In the genomic region with DNA sequence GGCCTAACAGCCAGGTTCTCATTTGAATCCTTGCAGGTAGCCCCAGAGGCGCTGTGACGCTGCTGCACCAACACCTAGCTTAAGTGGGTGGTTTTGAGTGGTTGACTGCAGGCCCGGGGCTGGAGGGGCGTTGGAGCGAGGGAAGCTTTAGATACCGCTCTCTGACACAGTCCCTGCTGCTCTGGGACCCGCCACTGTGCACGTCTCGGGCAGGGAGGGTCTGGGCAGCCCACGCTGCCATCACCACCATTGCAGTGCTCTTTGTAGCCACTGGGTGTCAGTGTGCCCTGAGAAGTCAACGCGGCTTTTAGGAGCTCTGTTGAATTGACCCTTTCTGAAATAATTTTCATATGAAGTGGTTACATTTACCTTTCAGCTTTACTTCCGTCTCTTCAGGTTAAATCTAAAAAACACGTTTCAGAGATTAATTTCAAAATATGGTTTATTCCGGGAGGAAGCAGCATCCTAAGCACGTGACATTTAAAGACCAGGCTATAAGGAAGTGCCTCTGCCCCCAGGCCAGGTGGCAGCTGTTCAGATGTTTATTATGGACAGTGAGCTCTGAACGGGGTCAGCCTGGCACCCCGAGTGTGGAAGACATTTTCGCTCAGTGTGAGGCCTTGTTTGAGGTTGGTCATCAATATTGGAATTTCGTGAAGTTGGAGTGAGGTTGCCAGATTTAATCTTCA, we compare ENCODE assay signal across 8 cellular contexts. TPM values are rescaled to one million over a fixed set of nuclear protein-coding genes. Genes with fewer than 3 reads are reported as not detected.
DNase-seq lines count a peak whose midpoint lies in the region; ATAC-seq lines count a peak whose summit lies in the region.

No MANE protein-coding gene starts in this region.

- H3K9me3 ChIP-seq in SK-N-MC (ENCODE audit: low read depth, low read length): no peaks in the 10 kb centered on the region

- peak overlapping the region; percentile 39 to 84 for H3K27ac Mint-ChIP-seq in activated naive CD4-positive, alpha-beta T cell treated with anti-CD3 and anti-CD28 coated beads, Interleukin-2, amount 50 U/mL, for 72 hours

- H3K9ac ChIP-seq in SK-N-MC (ENCODE audit: insufficient read length): no peak overlapping the region

- no peak overlapping the region for H3K4me3 ChIP-seq in Jurkat, Clone E6-1 (ENCODE audit: low read length)
- no peak overlapping the region for H3K4me3 ChIP-seq in SK-N-MC

- intact Hi-C loops in head of caudate nucleus (cut with DNase I): loop anchor here (5.0 to 10.0 kb wide), 2 partner anchors 82 to 634 kb away; no protein-coding TSS in a partner anchor

- H3K36me3 Mint-ChIP-seq in activated naive CD4-positive, alpha-beta T cell treated with anti-CD3 and anti-CD28 coated beads, Interleukin-2, amount 50 U/mL, for 72 hours: peaks cover 21 to 26% of the 10 kb centered on the region in 2 donors

- ATAC-seq in activated naive CD4-positive, alpha-beta T cell treated with anti-CD3 and anti-CD28 coated beads, Interleukin-2, amount 50 U/mL, for 72 hours: peak; percentile 59 to 74
- ATAC-seq in GM19035 (IDR thresholded peaks at IDR 0.05; ENCODE audit: unreplicated experiment): no peak
- ATAC-seq in HG03196 (IDR thresholded peaks at IDR 0.05; ENCODE audit: unreplicated experiment): no peak

- no peak overlapping the region for H3K27ac ChIP-seq in SK-N-MC

- H3K9me3 Mint-ChIP-seq in activated naive CD4-positive, alpha-beta T cell treated with anti-CD3 and anti-CD28 coated beads, Interleukin-2, amount 50 U/mL, for 72 hours: no peaks in the 10 kb centered on the region

- H3K36me3 ChIP-seq in SK-N-MC (ENCODE audit: insufficient read depth, low read length): peaks cover 48% of the 10 kb centered on the region

- peak; percentile 31 for DNase-seq in DMS153 (lab: John Stamatoyannopoulos, UW)
- DNase-seq in Jurkat, Clone E6-1 (ENCODE audit: low read depth, low spot score): peak; percentile 47
- peak; percentile 8 for DNase-seq in SK-N-MC (ENCODE audit: low read depth, low spot score)
- peak in 1 of 2 donors; percentile 64 for DNase-seq in activated naive CD4-positive, alpha-beta T cell treated with anti-CD3 and anti-CD28 coated beads, Interleukin-2, amount 50 U/mL, for 72 hours (ENCODE audit: low spot score in 2 of 2)
- DNase-seq in head of caudate nucleus: peak in 41 of 42 donors; percentile 28 to 81 (median 58)
- DNase-seq in pulmonary artery endothelial cell (ENCODE audit: low read depth, low spot score): peak; percentile 29

RNA-seq across cellular contexts. Expression of gene PARVB, which starts 30.9 kb away (rescaled TPM):
- polyA plus RNA-seq in Jurkat, Clone E6-1 (2012; ENCODE audit: insufficient read depth, insufficient read length): not detected
- total RNA-seq in activated naive CD4-positive, alpha-beta T cell treated with anti-CD3 and anti-CD28 coated beads, Interleukin-2, amount 50 U/mL, for 72 hours: 10 to 100 TPM; 21.6 to 73.7 TPM
- 128 and 140 TPM in 2 replicates for total RNA-seq in pulmonary artery endothelial cell

RNA-seq across cellular contexts. Expression of gene SAMM50, which starts 38.0 kb away (rescaled TPM):
- polyA plus RNA-seq in Jurkat, Clone E6-1 (2012; ENCODE audit: insufficient read depth, insufficient read length): 98.6 TPM
- 10 to 100 TPM; 41.7 to 51.1 TPM for total RNA-seq in activated naive CD4-positive, alpha-beta T cell treated with anti-CD3 and anti-CD28 coated beads, Interleukin-2, amount 50 U/mL, for 72 hours
- total RNA-seq in pulmonary artery endothelial cell: 57.3 and 59.2 TPM in 2 replicates

Comparison
In these comparisons a context has a peak if more than half of its experiments do, and no peak if none do; other contexts are left out.
1. ATAC-seq: peak in activated naive CD4-positive, alpha-beta T cell treated with anti-CD3 and anti-CD28 coated beads, Interleukin-2, amount 50 U/mL, for 72 hours (2 of 2); none in GM19035 (single experiment) and HG03196 (single experiment).